Comparison of ENCODE assay signal across 8 cellular contexts in genomic region chr17:51260960-51261958, GRCh38. TPM values are rescaled to one million over a fixed set of nuclear protein-coding genes. Genes with fewer than 3 reads are reported as not detected.
DNase-seq lines count a peak whose midpoint lies in the region; ATAC-seq and TF ChIP-seq lines count a peak whose summit lies in the region.

No MANE protein-coding gene starts in this region.

- ATAC-seq in GM21526 (IDR thresholded peaks at IDR 0.05; ENCODE audit: low FRiP score, unreplicated experiment) (peak; percentile 65), Right ventricle myocardium inferior (peak; percentile 70)

- H3K36me3 Mint-ChIP-seq in activated naive CD4-positive, alpha-beta T cell treated with anti-CD3 and anti-CD28 coated beads, Interleukin-2, amount 10 ng/mL, durations not matched to agents 7 days and 5 days: peaks cover 38% of the 10 kb centered on the region

- H3K27ac Mint-ChIP-seq in activated naive CD4-positive, alpha-beta T cell treated with anti-CD3 and anti-CD28 coated beads, Interleukin-2, amount 10 ng/mL, durations not matched to agents 7 days and 5 days: peak overlapping the region; percentile 97

- H3K36me3 ChIP-seq in HUES64 (ENCODE audit: insufficient read depth, low read length) (peaks cover 63% of the 10 kb centered on the region), ovary (no peaks in the 10 kb centered on the region), transverse colon (peaks cover 0 to 16% (median 4%) of the 10 kb centered on the region in 4 donors)

- TF ChIP-seq POLR2A in ovary (IDR thresholded peaks at IDR 0.05): no peak
- no peak for TF ChIP-seq POLR2A in transverse colon (IDR thresholded peaks at IDR 0.05)

- H3K9ac ChIP-seq in HUES64 (ENCODE audit: low read depth, low read length): peak overlapping the region; percentile 98

- intact Hi-C loops in Right ventricle myocardium inferior (cut with DNase I) (loop anchor here (5.0 kb wide), 1 partner anchor 94 kb away; the partner anchor contains the start of gene NME2), ovary (cut with DNase I) (no loop called here), transverse colon (cut with DNase I; ENCODE audit: low total_unique reads) (no loop called here)

- H3K4me1 ChIP-seq in HUES64 (ENCODE audit: insufficient read depth, low read length): peaks cover 17% of the 10 kb centered on the region; the same call in 1 of the 2 replicates
- H3K4me1 ChIP-seq in ovary (ENCODE audit: insufficient read depth): peaks cover 2% of the 10 kb centered on the region
- peaks cover 0 to 49% (median 25%) of the 10 kb centered on the region in 4 donors for H3K4me1 ChIP-seq in transverse colon

- H3K27me3 ChIP-seq in HUES64 (ENCODE audit: insufficient read depth, low read length) (no peaks in the 10 kb centered on the region), ovary (no peaks in the 10 kb centered on the region), transverse colon (no peaks in the 10 kb centered on the region)

- CTCF ChIA-PET in activated naive CD4-positive, alpha-beta T cell treated with anti-CD3 and anti-CD28 coated beads, Interleukin-2, amount 10 ng/mL, durations not matched to agents 7 days and 5 days (lab: Charles Lee): no interaction called here

- no peaks in the 10 kb centered on the region for H3K9me3 ChIP-seq in HUES64 (ENCODE audit: insufficient read depth, low read depth, low read length)
- no peaks in the 10 kb centered on the region for H3K9me3 ChIP-seq in ovary
- no peaks in the 10 kb centered on the region for H3K9me3 ChIP-seq in transverse colon

- in situ Hi-C loops in transverse colon (cut with MboI; ENCODE audit: low pct_ligation_motif_present in 1 of 4, low pct_unique_long_range_greater_than_20kb in 1 of 4, low sequenced_read_pairs in 3 of 4): no loop called here

- peak overlapping the region; percentile 86 for H3K4me3 Mint-ChIP-seq in activated naive CD4-positive, alpha-beta T cell treated with anti-CD3 and anti-CD28 coated beads, Interleukin-2, amount 10 ng/mL, durations not matched to agents 7 days and 5 days

- WGBS in HUES64: 12% methylated on average over 52 of the region's 52 CpGs
- WGBS in ovary, 3 donors: 7 to 8% (median 8%) methylated on average over 44 to 52 of the region's 52 CpGs
- WGBS in transverse colon (ENCODE audit: low coverage in 1 of 2), 2 donors: 13 to 22% methylated on average over 16 to 29 of the region's 52 CpGs

- H3K4me3 ChIP-seq in HUES64 (ENCODE audit: low read length) (peak overlapping the region; percentile 83), ovary (peak overlapping the region; percentile 78), transverse colon (peak overlapping the region; percentile 74 to 99 (median 88))

- no peak for TF ChIP-seq CTCF in ovary (IDR thresholded peaks at IDR 0.05)
- no peak for TF ChIP-seq CTCF in transverse colon (IDR thresholded peaks at IDR 0.05)

- no peaks in the 10 kb centered on the region for H3K9me3 Mint-ChIP-seq in activated naive CD4-positive, alpha-beta T cell treated with anti-CD3 and anti-CD28 coated beads, Interleukin-2, amount 10 ng/mL, durations not matched to agents 7 days and 5 days

- DNase-seq in DMS53 treated with DMSO at 0.1 percent for 48 hours (lab: John Stamatoyannopoulos, UW; ENCODE audit: unreplicated experiment): peak; percentile 41
- DNase-seq in SHP77 (lab: John Stamatoyannopoulos, UW): peak; percentile 61 to 70
- peak; percentile 84 for DNase-seq in activated naive CD4-positive, alpha-beta T cell treated with anti-CD3 and anti-CD28 coated beads, Interleukin-2, amount 10 ng/mL, durations not matched to agents 7 days and 5 days
- peak; percentile 84 for DNase-seq in Right ventricle myocardium inferior (ENCODE audit: missing footprints)
- DNase-seq in ovary: peak in 4 of 5 donors; percentile 65 to 84 (median 76)
- DNase-seq in transverse colon: peak; percentile 82

- H3K27ac ChIP-seq in HUES64 (ENCODE audit: low read depth, low read length) (peak overlapping the region; percentile 97), ovary (peak overlapping the region; percentile 72 to 95), transverse colon (peak overlapping the region; percentile 97 to 99 (median 98))

- TF ChIP-seq EP300 in ovary (IDR thresholded peaks at IDR 0.05): no peak
- TF ChIP-seq EP300 in transverse colon (IDR thresholded peaks at IDR 0.05; ENCODE audit: low read depth): no peak

- H3K4me1 Mint-ChIP-seq in activated naive CD4-positive, alpha-beta T cell treated with anti-CD3 and anti-CD28 coated beads, Interleukin-2, amount 10 ng/mL, durations not matched to agents 7 days and 5 days: peaks cover 54% of the 10 kb centered on the region

- no peaks in the 10 kb centered on the region for H3K27me3 Mint-ChIP-seq in activated naive CD4-positive, alpha-beta T cell treated with anti-CD3 and anti-CD28 coated beads, Interleukin-2, amount 10 ng/mL, durations not matched to agents 7 days and 5 days

RNA-seq across cellular contexts. Expression of gene UTP18, which starts 0.9 kb away (rescaled TPM):
- 83.0 TPM for polyA plus RNA-seq in HUES64 (2013, experiment 1 of 2)
- 75.4 TPM for polyA plus RNA-seq in HUES64 (2013, experiment 2 of 2)
- total RNA-seq in Right ventricle myocardium inferior: 6.9 TPM
- 10 to 100 TPM; 25.6 to 41.6 (median 34.7) TPM for total RNA-seq in ovary
- polyA plus RNA-seq in ovary: 10 to 100 TPM; 27.8 to 28.4 TPM
- total RNA-seq in transverse colon: 10 to 100 TPM; 13.1 to 33.0 (median 18.8) TPM

RNA-seq across cellular contexts. Expression of gene MBTD1, which starts 1.4 kb away (rescaled TPM):
- 29.8 TPM for polyA plus RNA-seq in HUES64 (2013, experiment 1 of 2)
- 35.7 TPM for polyA plus RNA-seq in HUES64 (2013, experiment 2 of 2)
- total RNA-seq in Right ventricle myocardium inferior (6.0 TPM), ovary (10 to 100 TPM; 13.7 to 28.4 (median 17.0) TPM), transverse colon (10 to 100 TPM in 2 of 4 donors, 1 to 10 TPM in 2; 3.8 to 28.1 (median 12.3) TPM)
- polyA plus RNA-seq in ovary: 10 to 100 TPM; 10.4 to 11.8 TPM

Comparison
In these comparisons a context has a peak if more than half of its experiments do, and no peak if none do; other contexts are left out.
1. Peak in every context shown above with its lines: DNase-seq, ATAC-seq, H3K4me3 ChIP-seq and H3K27ac ChIP-seq.